ENCODE assay signal across 17 cellular contexts in the genomic region with DNA sequence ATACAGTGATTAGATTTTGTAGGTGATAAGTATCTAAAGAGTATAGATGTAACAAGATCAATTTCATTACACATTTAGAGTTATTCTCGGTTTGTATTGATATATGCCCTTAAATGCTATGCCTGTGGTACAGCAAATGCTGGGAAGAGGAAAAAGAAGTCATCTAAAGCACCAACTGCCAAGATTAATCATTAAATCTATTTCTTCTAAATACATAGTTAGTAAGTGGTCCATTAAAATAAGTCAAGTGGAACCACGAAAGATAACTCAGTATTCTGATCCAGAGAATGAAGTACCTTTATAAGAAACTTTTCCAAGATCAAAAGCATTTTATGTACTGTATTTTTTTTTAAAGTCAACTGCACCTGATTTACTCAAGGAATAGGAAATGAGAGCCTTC.
"Had no signal": no experiment of that assay in that cellular context is flagged by ENCODE, and none has a peak within 500 bp of the region (broad histone marks: within the 10 kb centered on the region; RNA-seq: fewer than 3 reads in every experiment).

No MANE protein-coding gene starts in this region.

- H3K4me1 Mint-ChIP-seq: stimulated activated memory B cell treated with anti-CD40 and anti-IgM and Interleukin-4, amounts not matched to agents 10 μg/mL and 1 μg/mL and 100 μg/mL, for 72 hours had no signal

- H3K27ac Mint-ChIP-seq: stimulated activated memory B cell treated with anti-CD40 and anti-IgM and Interleukin-4, amounts not matched to agents 10 μg/mL and 1 μg/mL and 100 μg/mL, for 72 hours; stimulated activated naive CD8-positive, alpha-beta T cell treated with anti-CD3 and anti-CD28 coated beads, Interleukin-15, Interleukin-2, amounts not matched to agents 100 ng/mL and 50 ng/mL, for 24 hours had no signal

- H3K4me3 ChIP-seq: coronary artery, heart left ventricle, mucosa of descending colon, ovary, tibial artery, upper lobe of left lung, uterus had no signal

- H3K27me3 Mint-ChIP-seq: naive thymus-derived CD8-positive, alpha-beta T cell; stimulated activated memory B cell treated with anti-CD40 and anti-IgM and Interleukin-4, amounts not matched to agents 10 μg/mL and 1 μg/mL and 100 μg/mL, for 72 hours; stimulated activated naive CD8-positive, alpha-beta T cell treated with anti-CD3 and anti-CD28 coated beads, Interleukin-15, Interleukin-2, amounts not matched to agents 100 ng/mL and 50 ng/mL, for 24 hours had no signal

- H3K36me3 ChIP-seq: ovary, uterus had no signal

- H3K9me3 ChIP-seq: heart left ventricle, mucosa of descending colon, ovary, tibial artery, upper lobe of left lung, uterus had no signal

- H3K4me3 Mint-ChIP-seq: naive thymus-derived CD8-positive, alpha-beta T cell; neural crest cell; stimulated activated memory B cell treated with anti-CD40 and anti-IgM and Interleukin-4, amounts not matched to agents 10 μg/mL and 1 μg/mL and 100 μg/mL, for 72 hours; stimulated activated naive CD8-positive, alpha-beta T cell treated with anti-CD3 and anti-CD28 coated beads, Interleukin-15, Interleukin-2, amounts not matched to agents 100 ng/mL and 50 ng/mL, for 24 hours had no signal

- H3K4me1 ChIP-seq: tibial artery, uterus had no signal

- DNase-seq: effector CD4-positive, alpha-beta T cell; foreskin melanocyte; heart left ventricle; hippocampal formation; mucosa of descending colon; naive thymus-derived CD8-positive, alpha-beta T cell; nucleus accumbens; ovary; right cardiac atrium; stimulated activated CD4-positive, alpha-beta T cell treated with anti-CD3 and anti-CD28 coated beads, Interleukin-4, amount 100 ng/mL, for 24 hours; tibial artery; upper lobe of left lung; uterus had no signal

- H3K27me3 ChIP-seq: heart left ventricle, ovary, tibial artery, upper lobe of left lung, uterus had no signal

- H3K9me3 Mint-ChIP-seq: naive thymus-derived CD8-positive, alpha-beta T cell; stimulated activated memory B cell treated with anti-CD40 and anti-IgM and Interleukin-4, amounts not matched to agents 10 μg/mL and 1 μg/mL and 100 μg/mL, for 72 hours; stimulated activated naive CD8-positive, alpha-beta T cell treated with anti-CD3 and anti-CD28 coated beads, Interleukin-15, Interleukin-2, amounts not matched to agents 100 ng/mL and 50 ng/mL, for 24 hours had no signal

- H3K27ac ChIP-seq: coronary artery, heart left ventricle, ovary, tibial artery, upper lobe of left lung, uterus had no signal
